In the genomic region with DNA sequence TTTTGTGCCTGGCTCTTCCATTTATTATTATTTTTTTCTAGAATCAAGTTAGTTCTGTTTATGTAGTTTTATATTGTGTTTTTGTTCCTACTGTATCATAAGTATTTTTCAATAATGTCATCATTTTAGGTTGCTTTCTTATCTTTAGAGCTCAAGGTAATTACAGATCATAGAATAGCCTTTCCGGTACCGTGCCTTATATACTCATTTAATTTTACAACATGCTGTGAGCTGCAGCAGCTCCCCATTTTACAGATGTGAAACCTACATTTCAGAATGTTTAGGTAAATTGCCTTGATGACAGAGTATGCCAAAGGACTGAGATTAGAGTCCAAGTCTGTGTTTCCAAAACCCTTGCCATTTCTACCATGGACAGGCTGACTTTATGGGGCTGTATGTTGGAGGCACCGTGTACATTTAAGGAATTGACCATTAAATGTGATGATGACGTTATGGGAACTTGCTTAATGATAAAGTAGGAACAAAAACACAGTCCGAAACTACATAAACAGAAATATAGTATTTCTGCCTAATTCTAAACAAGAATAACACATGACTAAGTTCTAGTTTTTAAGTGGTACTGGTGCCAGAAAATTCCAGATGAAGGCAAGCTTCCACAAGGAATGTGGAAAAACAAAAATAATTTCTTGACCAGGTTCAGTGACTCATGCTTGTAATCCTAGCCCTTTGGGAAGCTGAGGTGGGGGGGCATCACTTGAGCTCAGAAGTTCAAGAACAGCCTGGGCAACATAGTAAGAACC, we compare ENCODE assay signal across 11 cellular contexts.
"Had no signal": no experiment of that assay in that cellular context is flagged by ENCODE, and none has a peak within 500 bp of the region (broad histone marks: within the 10 kb centered on the region; RNA-seq: fewer than 3 reads in every experiment).

No MANE protein-coding gene starts in this region.

- H3K4me1 Mint-ChIP-seq: activated B cell treated with CpG ODN at 0.5 μM for 24 hours had no signal

- ATAC-seq: activated naive CD4-positive, alpha-beta T cell treated with anti-CD3 and anti-CD28 coated beads, Interleukin-2, amount 50 U/mL, for 72 hours had no signal

- DNase-seq: activated B cell treated with CpG ODN at 0.5 μM for 24 hours; activated CD4-positive, alpha-beta T cell treated with anti-CD3 and anti-CD28 coated beads, Interleukin-2, amount 10 ng/mL, durations not matched to agents 24 days and 14 days; activated T-cell treated with anti-CD3 and anti-CD28 coated beads for 4 hours; amniotic stem cell; effector CD4-positive, alpha-beta T cell; midbrain; naive B cell; small intestine; tibial artery had no signal

- H3K9me3 Mint-ChIP-seq: activated B cell treated with CpG ODN at 0.5 μM for 24 hours; activated CD4-positive, alpha-beta T cell treated with anti-CD3 and anti-CD28 coated beads, Interleukin-2, amount 10 ng/mL, durations not matched to agents 24 days and 14 days; activated naive CD4-positive, alpha-beta T cell treated with anti-CD3 and anti-CD28 coated beads, Interleukin-2, amount 50 U/mL, for 72 hours; naive B cell; T-helper 1 cell treated with Interleukin-12 subunit alpha and Interleukin-12 subunit beta and Interleukin-4 antibody, amounts not matched to agents 30 μg/mL and 1 μg/mL, for 36 hours had no signal

- H3K4me3 Mint-ChIP-seq: activated B cell treated with CpG ODN at 0.5 μM for 24 hours; activated CD4-positive, alpha-beta T cell treated with anti-CD3 and anti-CD28 coated beads, Interleukin-2, amount 10 ng/mL, durations not matched to agents 24 days and 14 days; naive B cell; T-helper 1 cell treated with Interleukin-12 subunit alpha and Interleukin-12 subunit beta and Interleukin-4 antibody, amounts not matched to agents 30 μg/mL and 1 μg/mL, for 36 hours had no signal

- H3K36me3 Mint-ChIP-seq: naive B cell had no signal

- H3K27ac Mint-ChIP-seq: activated B cell treated with CpG ODN at 0.5 μM for 24 hours; activated CD4-positive, alpha-beta T cell treated with anti-CD3 and anti-CD28 coated beads, Interleukin-2, amount 10 ng/mL, durations not matched to agents 24 days and 14 days; activated naive CD4-positive, alpha-beta T cell treated with anti-CD3 and anti-CD28 coated beads, Interleukin-2, amount 50 U/mL, for 72 hours; naive B cell; T-helper 1 cell treated with Interleukin-12 subunit alpha and Interleukin-12 subunit beta and Interleukin-4 antibody, amounts not matched to agents 30 μg/mL and 1 μg/mL, for 36 hours had no signal
